In the genomic region with DNA sequence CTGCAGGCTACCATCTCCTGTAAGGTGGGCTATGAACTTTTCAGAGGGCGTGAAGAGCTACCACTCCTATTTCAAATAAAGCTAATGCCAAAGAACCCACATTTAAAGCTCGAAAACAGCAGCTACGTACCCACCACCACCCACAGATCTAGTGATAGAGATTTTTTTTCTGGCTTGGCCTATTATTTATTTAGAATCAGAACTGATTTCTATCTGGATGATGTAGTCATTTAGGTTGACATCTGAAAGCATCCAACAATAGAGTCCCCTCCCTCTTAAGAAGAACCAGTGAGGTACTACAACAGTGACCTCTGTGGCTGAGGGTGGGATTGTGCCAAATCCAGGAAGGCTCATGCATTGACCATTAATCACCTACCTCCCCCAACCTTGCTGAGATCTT, we compare ENCODE assay signal across 1 cellular context.
TF ChIP-seq lines count a peak whose summit lies in the region.

No MANE protein-coding gene starts in this region.

TF ChIP-seq in SK-N-SH treated with all-trans-retinoic acid at 6 μM for 48 hours, 23 proteins besides CTCF, POLR2A, EP300 and RAD21:
- TF ChIP-seq, protein P1, sequence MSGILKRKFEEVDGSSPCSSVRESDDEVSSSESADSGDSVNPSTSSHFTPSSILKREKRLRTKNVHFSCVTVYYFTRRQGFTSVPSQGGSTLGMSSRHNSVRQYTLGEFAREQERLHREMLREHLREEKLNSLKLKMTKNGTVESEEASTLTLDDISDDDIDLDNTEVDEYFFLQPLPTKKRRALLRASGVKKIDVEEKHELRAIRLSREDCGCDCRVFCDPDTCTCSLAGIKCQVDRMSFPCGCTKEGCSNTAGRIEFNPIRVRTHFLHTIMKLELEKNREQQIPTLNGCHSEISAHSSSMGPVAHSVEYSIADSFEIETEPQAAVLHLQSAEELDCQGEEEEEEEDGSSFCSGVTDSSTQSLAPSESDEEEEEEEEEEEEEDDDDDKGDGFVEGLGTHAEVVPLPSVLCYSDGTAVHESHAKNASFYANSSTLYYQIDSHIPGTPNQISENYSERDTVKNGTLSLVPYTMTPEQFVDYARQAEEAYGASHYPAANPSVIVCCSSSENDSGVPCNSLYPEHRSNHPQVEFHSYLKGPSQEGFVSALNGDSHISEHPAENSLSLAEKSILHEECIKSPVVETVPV (CRISPR knock-in tag; IDR thresholded peaks at IDR 0.05): no peak
